In the genomic region with DNA sequence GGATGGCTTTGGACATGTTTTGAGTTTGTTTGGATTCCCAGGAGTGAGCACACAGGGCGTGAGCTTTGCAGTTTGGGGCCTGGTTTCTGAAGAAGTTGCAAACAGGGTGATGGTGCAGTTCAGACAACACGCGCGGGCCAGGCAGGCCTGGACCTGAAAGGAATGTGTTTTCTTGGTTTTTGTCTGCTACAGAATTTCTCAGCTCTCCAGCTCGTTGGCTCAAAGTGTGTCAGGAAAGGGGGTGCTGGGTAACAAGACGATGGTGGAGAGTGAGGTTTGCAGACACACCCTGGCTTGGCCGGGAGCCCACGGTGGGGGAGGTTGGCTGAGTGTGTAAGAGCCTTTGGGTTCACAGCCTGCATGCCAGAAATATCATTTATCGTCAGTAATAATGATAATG, we compare ENCODE assay signal across 8 cellular contexts.
DNase-seq lines count a peak whose midpoint lies in the region; ATAC-seq and TF ChIP-seq lines count a peak whose summit lies in the region.

No MANE protein-coding gene starts in this region.

- ATAC-seq in activated T-cell treated with anti-CD3 and anti-CD28 coated beads, Interleukin-2, amount 50 U/mL, for 72 hours (replicated peaks in 1 of 2) = no peak

- no peaks in the 10 kb centered on the region for H3K27me3 Mint-ChIP-seq in activated T-cell treated with anti-CD3 and anti-CD28 coated beads, Interleukin-2, amount 50 U/mL, for 72 hours (ENCODE audit: low read depth)
- no peaks in the 10 kb centered on the region for H3K27me3 Mint-ChIP-seq in chondrocyte (ENCODE audit: low read depth)

- DNase-seq in activated T-cell treated with anti-CD3 and anti-CD28 coated beads, Interleukin-2, amount 50 U/mL, for 72 hours = no peak
- DNase-seq in activated T-cell treated with anti-CD3 and anti-CD28 coated beads for 4 hours = no peak
- peak; percentile 30 for DNase-seq in chondrocyte (ENCODE audit: low spot score)
- peak in 1 of 2 donors; percentile 33 for DNase-seq in uterus
- no peak for DNase-seq in epidermal melanocyte (ENCODE audit: insufficient read length, low spot score)
- no peak for DNase-seq in superior temporal gyrus (ENCODE audit: extremely low spot score)
- no peak for DNase-seq in SHP77 (lab: John Stamatoyannopoulos, UW)

- intact Hi-C loops in uterus (cut with DNase I; ENCODE audit: low total_unique reads) = no loop called here

- H3K27me3 ChIP-seq in muscle layer of duodenum (ENCODE audit: low read depth, low read length) (no peaks in the 10 kb centered on the region), uterus (no peaks in the 10 kb centered on the region)

- H3K4me3 Mint-ChIP-seq in activated T-cell treated with anti-CD3 and anti-CD28 coated beads, Interleukin-2, amount 50 U/mL, for 72 hours = peak overlapping the region in 1 of 2 donors; percentile 58
- peak overlapping the region; percentile 31 for H3K4me3 Mint-ChIP-seq in chondrocyte (ENCODE audit: unreplicated experiment)

- H3K9me3 ChIP-seq in muscle layer of duodenum (ENCODE audit: control insufficient read depth in 1 of 2, low read length in 2 of 2) = no peaks in the 10 kb centered on the region
- no peaks in the 10 kb centered on the region for H3K9me3 ChIP-seq in uterus

- H3K4me1 ChIP-seq in muscle layer of duodenum (ENCODE audit: control insufficient read depth in 1 of 2, insufficient read depth in 2 of 2, low read length in 2 of 2) (peaks cover 10 to 12% of the 10 kb centered on the region in 2 donors), uterus (peaks cover 6% of the 10 kb centered on the region in 2 donors)

- no peaks in the 10 kb centered on the region for H3K36me3 ChIP-seq in muscle layer of duodenum (ENCODE audit: control insufficient read depth in 1 of 2, insufficient read depth in 2 of 2, low read length in 2 of 2)
- H3K36me3 ChIP-seq in uterus = no peaks in the 10 kb centered on the region

- H3K27ac ChIP-seq in muscle layer of duodenum (ENCODE audit: low read length) = peak overlapping the region; percentile 32
- H3K27ac ChIP-seq in uterus = peak overlapping the region; percentile 19 to 59

- H3K36me3 Mint-ChIP-seq in activated T-cell treated with anti-CD3 and anti-CD28 coated beads, Interleukin-2, amount 50 U/mL, for 72 hours (ENCODE audit: insufficient read depth in 2 of 2) = peaks cover 2 to 5% of the 10 kb centered on the region in 2 donors
- H3K36me3 Mint-ChIP-seq in chondrocyte (ENCODE audit: low read depth) = peaks cover 3% of the 10 kb centered on the region

- TF ChIP-seq POLR2A in uterus (IDR thresholded peaks at IDR 0.05) = no peak

- no peak for TF ChIP-seq CTCF in chondrocyte (IDR thresholded peaks at IDR 0.05)
- no peak for TF ChIP-seq CTCF in uterus (IDR thresholded peaks at IDR 0.05)

- no peak overlapping the region for H3K4me3 ChIP-seq in muscle layer of duodenum (ENCODE audit: low read depth in 1 of 2, low read length in 2 of 2)
- no peak overlapping the region for H3K4me3 ChIP-seq in uterus

- H3K9me3 Mint-ChIP-seq in activated T-cell treated with anti-CD3 and anti-CD28 coated beads, Interleukin-2, amount 50 U/mL, for 72 hours = no peaks in the 10 kb centered on the region
- no peaks in the 10 kb centered on the region for H3K9me3 Mint-ChIP-seq in chondrocyte (ENCODE audit: low read depth)

- H3K27ac Mint-ChIP-seq in activated T-cell treated with anti-CD3 and anti-CD28 coated beads, Interleukin-2, amount 50 U/mL, for 72 hours = peak overlapping the region; percentile 84
- peak overlapping the region; percentile 93 for H3K27ac Mint-ChIP-seq in chondrocyte (ENCODE audit: unreplicated experiment)

- H3K4me1 Mint-ChIP-seq in activated T-cell treated with anti-CD3 and anti-CD28 coated beads, Interleukin-2, amount 50 U/mL, for 72 hours (ENCODE audit: low read depth) = peaks cover 24% of the 10 kb centered on the region
- peaks cover 38% of the 10 kb centered on the region for H3K4me1 Mint-ChIP-seq in chondrocyte (ENCODE audit: low read depth)
